In genomic region chr6:82750570-82750969, GRCh38 we compare ENCODE assay signal across 23 cellular contexts.
DNase-seq lines count a peak whose midpoint lies in the region; ATAC-seq and TF ChIP-seq lines count a peak whose summit lies in the region.
"Had no signal": no experiment of that assay in that cellular context is flagged by ENCODE, and none has a peak within 500 bp of the region (broad histone marks: within the 10 kb centered on the region; RNA-seq: fewer than 3 reads in every experiment).

No MANE protein-coding gene starts in this region.

- no peak for ATAC-seq in natural killer cell treated with Interleukin-12 subunit alpha and Interleukin-12 subunit beta and Interleukin-15 and Interleukin-18, amount 100 ng/mL, for 72 hours
- ATAC-seq in GM21381 (IDR thresholded peaks at IDR 0.05; ENCODE audit: unreplicated experiment), result no peak
- ATAC-seq: gastrocnemius medialis, HCT116 had no signal

- no peak overlapping the region for H3K4me3 ChIP-seq in MG63
- H3K4me3 ChIP-seq in osteoblast (ENCODE audit: insufficient read depth, low read length), result peak overlapping the region; percentile 40
- H3K4me3 ChIP-seq: coronary artery, gastrocnemius medialis had no signal

- H3K36me3 ChIP-seq in MG63 (no peaks in the 10 kb centered on the region), osteoblast (ENCODE audit: insufficient read depth, low read length) (no peaks in the 10 kb centered on the region)
- H3K36me3 ChIP-seq: brain microvascular endothelial cell, gastrocnemius medialis had no signal

- H3K9me3 ChIP-seq in MG63 (no peaks in the 10 kb centered on the region; the same call in none of the 2 replicates), osteoblast (ENCODE audit: low read depth, low read length) (no peaks in the 10 kb centered on the region)
- H3K9me3 ChIP-seq: Caco-2, gastrocnemius medialis, SK-N-SH had no signal

- no peaks in the 10 kb centered on the region for H3K27me3 ChIP-seq in MG63
- H3K27me3 ChIP-seq in osteoblast (ENCODE audit: insufficient read depth, low read length), result no peaks in the 10 kb centered on the region
- H3K27me3 ChIP-seq: brain microvascular endothelial cell, gastrocnemius medialis had no signal

- peak overlapping the region; percentile 67 for H3K4me2 ChIP-seq in osteoblast (ENCODE audit: insufficient read depth, low read length)
- H3K4me2 ChIP-seq: SK-N-SH had no signal

- no peaks in the 10 kb centered on the region for H3K27me3 Mint-ChIP-seq in natural killer cell treated with Interleukin-12 subunit alpha and Interleukin-12 subunit beta and Interleukin-15 and Interleukin-18, amount 100 ng/mL, for 72 hours
- H3K27me3 Mint-ChIP-seq: activated B cell treated with CpG ODN at 0.5 μM for 24 hours; activated naive CD4-positive, alpha-beta T cell treated with anti-CD3 and anti-CD28 coated beads, Interleukin-2, amount 10 ng/mL, durations not matched to agents 7 days and 5 days had no signal

- H3K4me3 Mint-ChIP-seq in natural killer cell treated with Interleukin-12 subunit alpha and Interleukin-12 subunit beta and Interleukin-15 and Interleukin-18, amount 100 ng/mL, for 72 hours, result no peak overlapping the region
- H3K4me3 Mint-ChIP-seq: activated B cell treated with CpG ODN at 0.5 μM for 24 hours; activated CD4-positive, alpha-beta memory T cell treated with anti-CD3 and anti-CD28 coated beads, Interleukin-2, amount 10 ng/mL, durations not matched to agents 7 days and 5 days; activated naive CD4-positive, alpha-beta T cell treated with anti-CD3 and anti-CD28 coated beads, Interleukin-2, amount 10 ng/mL, durations not matched to agents 7 days and 5 days; nephron had no signal

- H3K4me1 ChIP-seq in osteoblast (ENCODE audit: insufficient read depth, low read length), result peaks cover 15% of the 10 kb centered on the region
- H3K4me1 ChIP-seq: Caco-2, gastrocnemius medialis had no signal

- H3K36me3 Mint-ChIP-seq in natural killer cell treated with Interleukin-12 subunit alpha and Interleukin-12 subunit beta and Interleukin-15 and Interleukin-18, amount 100 ng/mL, for 72 hours, result no peaks in the 10 kb centered on the region
- H3K36me3 Mint-ChIP-seq: activated naive CD4-positive, alpha-beta T cell treated with anti-CD3 and anti-CD28 coated beads, Interleukin-2, amount 10 ng/mL, durations not matched to agents 7 days and 5 days had no signal

- H3K4me1 Mint-ChIP-seq in natural killer cell treated with Interleukin-12 subunit alpha and Interleukin-12 subunit beta and Interleukin-15 and Interleukin-18, amount 100 ng/mL, for 72 hours (ENCODE audit: low read depth in 2 of 2), result no peaks in the 10 kb centered on the region
- H3K4me1 Mint-ChIP-seq: activated B cell treated with CpG ODN at 0.5 μM for 24 hours; activated CD4-positive, alpha-beta memory T cell treated with anti-CD3 and anti-CD28 coated beads, Interleukin-2, amount 10 ng/mL, durations not matched to agents 7 days and 5 days; activated naive CD4-positive, alpha-beta T cell treated with anti-CD3 and anti-CD28 coated beads, Interleukin-2, amount 10 ng/mL, durations not matched to agents 7 days and 5 days; nephron had no signal

- peaks cover 10% of the 10 kb centered on the region for H3K9me3 Mint-ChIP-seq in natural killer cell treated with Interleukin-12 subunit alpha and Interleukin-12 subunit beta and Interleukin-15 and Interleukin-18, amount 100 ng/mL, for 72 hours
- H3K9me3 Mint-ChIP-seq: activated CD4-positive, alpha-beta memory T cell treated with anti-CD3 and anti-CD28 coated beads, Interleukin-2, amount 10 ng/mL, durations not matched to agents 7 days and 5 days; activated naive CD4-positive, alpha-beta T cell treated with anti-CD3 and anti-CD28 coated beads, Interleukin-2, amount 10 ng/mL, durations not matched to agents 7 days and 5 days had no signal

- no peaks in the 10 kb centered on the region for H4K20me1 ChIP-seq in osteoblast (ENCODE audit: insufficient read depth, low read length)

- DNase-seq in Ammon's horn (ENCODE audit: low spot score) (peak; percentile 12), MG63 (peak; percentile 67), dedifferentiated amniotic fluid mesenchymal stem cell (ENCODE audit: extremely low spot score) (peak; percentile 87), osteoblast (ENCODE audit: insufficient read length, low spot score, missing footprints) (peak; percentile 80), Kasumi-1 (lab: John Stamatoyannopoulos, UW) (no peak), NCI-H748 treated with DMSO at 0.1 percent for 48 hours (lab: John Stamatoyannopoulos, UW) (no peak)
- no peak for DNase-seq in natural killer cell treated with Interleukin-12 subunit alpha and Interleukin-12 subunit beta and Interleukin-15 and Interleukin-18, amount 100 ng/mL, for 72 hours (ENCODE audit: low spot score)
- DNase-seq: activated B cell treated with CpG ODN at 0.5 μM for 24 hours; activated CD4-positive, alpha-beta memory T cell treated with anti-CD3 and anti-CD28 coated beads, Interleukin-2, amount 10 ng/mL, durations not matched to agents 7 days and 5 days; activated naive CD4-positive, alpha-beta T cell treated with anti-CD3 and anti-CD28 coated beads, Interleukin-2, amount 10 ng/mL, durations not matched to agents 7 days and 5 days; AML-193; brain microvascular endothelial cell; Caco-2; gastrocnemius medialis; NCI-H146; NCI-H82; SK-N-SH; stimulated activated CD8-positive, alpha-beta memory T cell treated with anti-CD3 and anti-CD28 coated beads, Interleukin-4, amount 100 ng/mL, for 48 hours; substantia nigra had no signal

- peak overlapping the region; percentile 10 for H3K27ac ChIP-seq in osteoblast (ENCODE audit: low read depth, low read length)
- H3K27ac ChIP-seq: brain microvascular endothelial cell, coronary artery, gastrocnemius medialis had no signal

- no peaks in the 10 kb centered on the region for H3K79me2 ChIP-seq in osteoblast (ENCODE audit: insufficient read depth, low read length)

- peak overlapping the region; percentile 69 for H2AFZ ChIP-seq in osteoblast (ENCODE audit: low read length)

- TF ChIP-seq CTCF in osteoblast (IDR thresholded peaks at IDR 0.05; ENCODE audit: extremely low read depth, low read depth, low read length), result no peak

- H3K27ac Mint-ChIP-seq in natural killer cell treated with Interleukin-12 subunit alpha and Interleukin-12 subunit beta and Interleukin-15 and Interleukin-18, amount 100 ng/mL, for 72 hours, result no peak overlapping the region
- H3K27ac Mint-ChIP-seq: activated B cell treated with CpG ODN at 0.5 μM for 24 hours; activated CD4-positive, alpha-beta memory T cell treated with anti-CD3 and anti-CD28 coated beads, Interleukin-2, amount 10 ng/mL, durations not matched to agents 7 days and 5 days; activated naive CD4-positive, alpha-beta T cell treated with anti-CD3 and anti-CD28 coated beads, Interleukin-2, amount 10 ng/mL, durations not matched to agents 7 days and 5 days; nephron had no signal

Comparison
In these comparisons a context has a peak if more than half of its experiments do, and no peak if none do; other contexts are left out.
1. DNase-seq: peak in Ammon's horn (single experiment), MG63 (single experiment), dedifferentiated amniotic fluid mesenchymal stem cell (single experiment) and osteoblast (single experiment); none in natural killer cell treated with Interleukin-12 subunit alpha and Interleukin-12 subunit beta and Interleukin-15 and Interleukin-18, amount 100 ng/mL, for 72 hours (single experiment), Kasumi-1 (0 of 2) and NCI-H748 treated with DMSO at 0.1 percent for 48 hours (single experiment).